In genomic region chr1:67830226-67830625, GRCh38 we compare ENCODE assay signal across 17 cellular contexts. TPM values are rescaled to one million over a fixed set of nuclear protein-coding genes. Genes with fewer than 3 reads are reported as not detected.
A peak's percentile ranks its signal among the peaks of the same experiment; 100 is the strongest.
DNase-seq lines count a peak whose midpoint lies in the region; ATAC-seq, FAIRE-seq and TF ChIP-seq lines count a peak whose summit lies in the region.
"Had no signal": no experiment of that assay in that cellular context is flagged by ENCODE, and none has a peak within 500 bp of the region (broad histone marks: within the 10 kb centered on the region; RNA-seq: fewer than 3 reads in every experiment).

No MANE protein-coding gene starts in this region.

- no peak for TF ChIP-seq RAD21 in A549 (conservative IDR thresholded peaks at IDR 0.05 in 1 of 2, IDR thresholded peaks at IDR 0.05 in 1 of 2)

- H3K4me1 ChIP-seq in A549 (peaks cover 34% of the 10 kb centered on the region), right lobe of liver (peaks cover 0 to 31% (median 14%) of the 10 kb centered on the region in 4 donors)

- H3K9me3 ChIP-seq in A549: no peaks in the 10 kb centered on the region
- no peaks in the 10 kb centered on the region for H3K9me3 ChIP-seq in right lobe of liver
- H3K9me3 ChIP-seq: SJSA1 had no signal

- no peak overlapping the region for H3K27ac Mint-ChIP-seq in WTC11
- H3K27ac Mint-ChIP-seq: type B pancreatic cell had no signal

- H3K4me3 Mint-ChIP-seq in WTC11: no peak overlapping the region
- H3K4me3 Mint-ChIP-seq: central memory CD8-positive, alpha-beta T cell had no signal

- no peaks in the 10 kb centered on the region for H3K27me3 ChIP-seq in right lobe of liver
- H3K27me3 ChIP-seq: SJSA1 had no signal

- H3K36me3 ChIP-seq in right lobe of liver: no peaks in the 10 kb centered on the region

- ATAC-seq in A549: no peak
- peak in 3 of 4 donors; percentile 9 to 33 (median 18) for ATAC-seq in right lobe of liver
- no peak for ATAC-seq in WTC11
- ATAC-seq in HG02840 (IDR thresholded peaks at IDR 0.05; ENCODE audit: low FRiP score, unreplicated experiment): no peak
- ATAC-seq in HG03457 (IDR thresholded peaks at IDR 0.05; ENCODE audit: unreplicated experiment): no peak

- H3K36me3 Mint-ChIP-seq in WTC11: 0 out of 2 replicates have a peak, but pooled peaks cover 3% of the 10 kb centered on the region

- no peak for TF ChIP-seq EP300 in A549 (IDR thresholded peaks at IDR 0.05)

- WGBS in A549 (ENCODE audit: missing lambda C conversion rate): 40% methylated on average over 5 of the region's 5 CpGs
- 40% methylated on average over 5 of the region's 5 CpGs for WGBS in right lobe of liver (ENCODE audit: insufficient coverage, low coverage, low lambda C conversion rate, missing lambda C conversion rate)

- H3K4me1 Mint-ChIP-seq in WTC11: peaks cover 40% of the 10 kb centered on the region

- DNase-seq in A549 (ENCODE audit: low read depth in 1 of 2, low spot score in 1 of 2): no peak
- peak; percentile 70 for DNase-seq in M059J (ENCODE audit: low read depth)
- peak; percentile 24 for DNase-seq in choroid plexus epithelial cell (ENCODE audit: low read depth)
- DNase-seq in right lobe of liver: no peak
- no peak for DNase-seq in WTC11 (ENCODE audit: low spot score)
- no peak for DNase-seq in NCI-H1417 (lab: John Stamatoyannopoulos, UW)
- DNase-seq: activated CD8-positive, alpha-beta memory T cell treated with anti-CD3 and anti-CD28 coated beads for 24 hours; activated gamma-delta T cell; KBM-7; midbrain; NCI-H187; NCI-H748 treated with DMSO at 0.1 percent for 48 hours had no signal

- peak overlapping the region in 1 of 2 experiments; percentile 14; a peak in 3 of 6 replicates for H3K27ac ChIP-seq in A549
- peak overlapping the region; percentile 55 to 90 (median 88) for H3K27ac ChIP-seq in right lobe of liver

- CTCF ChIA-PET in A549 (lab: Yijun Ruan, JAX) (interaction anchor here (0.9 to 1.2 kb wide), 3 partner anchors 9 to 70 kb away, joined by 3 to 4 read pairs (median 3); no protein-coding TSS in a partner anchor), WTC11 (lab: Charles Lee) (interaction anchor here (1.4 kb wide), 1 partner anchor 269 kb away, joined by 3 read pairs; no protein-coding TSS in a partner anchor)

- POLR2A ChIA-PET in A549 (lab: Yijun Ruan, JAX) (interaction anchor here (0.6 kb wide), 1 partner anchor 145 kb away, joined by 6 read pairs; the partner anchor contains the start of gene GADD45A), WTC11 (lab: Charles Lee) (no interaction called here)

- TF ChIP-seq CTCF in A549 (IDR thresholded peaks at IDR 0.05) (no peak), choroid plexus epithelial cell (conservative IDR thresholded peaks at IDR 0.05; ENCODE audit: low read depth, low read length) (no peak), right lobe of liver (IDR thresholded peaks at IDR 0.05) (no peak), WTC11 (IDR thresholded peaks at IDR 0.05) (no peak)

- TF ChIP-seq POLR2A in A549 (IDR thresholded peaks at IDR 0.05; ENCODE audit: low read length) (no peak), right lobe of liver (IDR thresholded peaks at IDR 0.05) (no peak)

- intact Hi-C loops in right lobe of liver (cut with DNase I): loop anchor here (10.0 kb wide), 2 partner anchors 55 to 65 kb away; no protein-coding TSS in a partner anchor

- H3K27me3 Mint-ChIP-seq in WTC11 (ENCODE audit: low read depth): peaks cover 25% of the 10 kb centered on the region

- no peak for FAIRE-seq in A549 (lab: Jason Lieb, UNC)

- H3K4me2 ChIP-seq in A549: peak overlapping the region; percentile 74

- no peaks in the 10 kb centered on the region for H3K9me3 Mint-ChIP-seq in WTC11
- H3K9me3 Mint-ChIP-seq: central memory CD8-positive, alpha-beta T cell; type B pancreatic cell had no signal

- H3K4me3 ChIP-seq in A549 (peak overlapping the region; percentile 86; the same call in 2 of the 3 replicates), choroid plexus epithelial cell (ENCODE audit: low read depth, low read length) (no peak overlapping the region), right lobe of liver (peak overlapping the region; percentile 71 to 82 (median 80))
- H3K4me3 ChIP-seq: SJSA1 had no signal

TF ChIP-seq in A549, 52 proteins besides CTCF, POLR2A, EP300 and RAD21 (continues in another document):
- TF ChIP-seq RARB (CRISPR knock-in tag; IDR thresholded peaks at IDR 0.05) (no peak), TP53 (CRISPR knock-in tag; IDR thresholded peaks at IDR 0.05) (no peak), E2F6 (IDR thresholded peaks at IDR 0.05; ENCODE audit: borderline replicate concordance, low read depth) (no peak), ZSCAN20 (CRISPR knock-in tag; IDR thresholded peaks at IDR 0.05) (no peak), HOXB5 (CRISPR knock-in tag; IDR thresholded peaks at IDR 0.05) (no peak), REST (IDR thresholded peaks at IDR 0.05) (no peak)

TF ChIP-seq in WTC11, 78 proteins besides CTCF, POLR2A, EP300 and RAD21:
- TF ChIP-seq NR1H2 (CRISPR knock-in tag; IDR thresholded peaks at IDR 0.05): no peak
- no peak for TF ChIP-seq MAX (CRISPR knock-in tag; IDR thresholded peaks at IDR 0.05)
- no peak for TF ChIP-seq OVOL2 (CRISPR knock-in tag; IDR thresholded peaks at IDR 0.05; ENCODE audit: borderline replicate concordance)
- no peak for TF ChIP-seq JAZF1 (CRISPR knock-in tag; IDR thresholded peaks at IDR 0.05)
- no peak for TF ChIP-seq EMX1 (CRISPR knock-in tag; IDR thresholded peaks at IDR 0.05)
- TF ChIP-seq SMAD4 (CRISPR knock-in tag; IDR thresholded peaks at IDR 0.05): no peak
- no peak for TF ChIP-seq TCF7 (CRISPR knock-in tag; IDR thresholded peaks at IDR 0.05; ENCODE audit: low read depth)
- TF ChIP-seq SOX15 (CRISPR knock-in tag; IDR thresholded peaks at IDR 0.05): no peak
- no peak for TF ChIP-seq NFYB (CRISPR knock-in tag; conservative IDR thresholded peaks at IDR 0.05; ENCODE audit: low read depth)
- TF ChIP-seq IRF2 (CRISPR knock-in tag; IDR thresholded peaks at IDR 0.05; ENCODE audit: borderline replicate concordance, low read depth): no peak

RNA-seq across cellular contexts. Expression of gene GNG12, which starts 3.0 kb away (rescaled TPM):
- polyA plus RNA-seq in A549 (2011; rRNA removed) (104 and 132 TPM in 2 replicates), A549 (2017; fragmentation: RNase III; extraction: RNeasy Plus Mini Kit Qiagen cat#74134 plus additional on column Dnase treatment) (91.4 to 96.1 TPM (median 91.8 TPM) in 3 replicates)
- polyA plus RNA-seq in A549 (2012; cell fraction: cytosol; rRNA removed): 24.7 and 29.7 TPM in 2 replicates
- polyA plus RNA-seq in A549 (2012; cell fraction: nucleus; rRNA removed): 9.3 and 20.2 TPM in 2 replicates
- polyA minus RNA-seq in A549 (2011; rRNA and poly(A)+ RNA removed): 55.8 and 55.9 TPM in 2 replicates
- 163 and 211 TPM in 2 replicates for total RNA-seq in M059J (2014; rRNA removed; shearing (Covaris generic))
- total RNA-seq in right lobe of liver (10 to 100 TPM; 18.8 to 52.7 (median 33.9) TPM), WTC11 (2021) (20.7 to 23.7 TPM (median 21.9 TPM) in 3 replicates)

Comparison
In these comparisons a context has a peak if more than half of its experiments do, and no peak if none do; other contexts are left out.
1. ATAC-seq: peak in right lobe of liver (3 of 4); none in A549 (0 of 2), WTC11 (single experiment), HG02840 (single experiment) and HG03457 (single experiment).
2. DNase-seq: peak in M059J (single experiment) and choroid plexus epithelial cell (single experiment); none in A549 (0 of 2), right lobe of liver (0 of 3), WTC11 (single experiment) and NCI-H1417 (0 of 3).